In genomic region chr19:18865973-18866799, GRCh38 we compare ENCODE assay signal across 1 cellular context.
TF ChIP-seq lines count a peak whose summit lies in the region.

No MANE protein-coding gene starts in this region.

TF ChIP-seq in endothelial cell of umbilical vein, 7 proteins besides CTCF, POLR2A, EP300 and RAD21:
- TF ChIP-seq JUN (IDR thresholded peaks at IDR 0.05; ENCODE audit: borderline replicate concordance, insufficient read depth, insufficient read length, low read depth), result no peak
- TF ChIP-seq MAX (IDR thresholded peaks at IDR 0.05; ENCODE audit: insufficient read depth, insufficient read length), result no peak
- no peak for TF ChIP-seq MYC (IDR thresholded peaks at IDR 0.05; ENCODE audit: low read depth, low read length)
- no peak for TF ChIP-seq GATA2 (IDR thresholded peaks at IDR 0.05; ENCODE audit: insufficient read depth, insufficient read length, low read depth, low read length)
- TF ChIP-seq POLR2AphosphoS5 (IDR thresholded peaks at IDR 0.05; ENCODE audit: insufficient read depth, low read depth, low read length), result no peak
- no peak for TF ChIP-seq EZH2 (IDR thresholded peaks at IDR 0.05; ENCODE audit: borderline replicate concordance, low read depth, low read length, severe bottlenecking)
- no peak for TF ChIP-seq FOS (IDR thresholded peaks at IDR 0.05; ENCODE audit: borderline replicate concordance, insufficient read depth, low read length)
